1 cellular context compared by ENCODE assay signal in genomic region chr10:61460835-61461234, GRCh38.
TF ChIP-seq lines count a peak whose summit lies in the region.

No MANE protein-coding gene starts in this region.

TF ChIP-seq in K562, 482 proteins besides CTCF, POLR2A, EP300 and RAD21 (continued from another document):
- TF ChIP-seq SMAD3 (CRISPR knock-in tag; conservative IDR thresholded peaks at IDR 0.05) (no peak), ZNF175 (CRISPR knock-in tag; IDR thresholded peaks at IDR 0.05; ENCODE audit: low read depth) (0 out of 2 replicates have a peak, but pooled peaks have one; percentile 18), LCOR (CRISPR knock-in tag; IDR thresholded peaks at IDR 0.05) (0 out of 2 replicates have a peak, but pooled peaks have one; percentile 47), CREM (IDR thresholded peaks at IDR 0.05; ENCODE audit: low read depth) (no peak), TCF3 (CRISPR knock-in tag; IDR thresholded peaks at IDR 0.05) (peak; percentile 49; the same call in 1 of the 2 replicates), ETV1 (tag; conservative IDR thresholded peaks at IDR 0.05; ENCODE audit: low read depth) (peak; percentile 29; the same call in 1 of the 2 replicates), CBFA2T2 (conservative IDR thresholded peaks at IDR 0.05) (peak; percentile 69), DIDO1 (tag; IDR thresholded peaks at IDR 0.05; ENCODE audit: low read depth) (peak; percentile 60; the same call in 1 of the 2 replicates), L3MBTL2 (IDR thresholded peaks at IDR 0.05) (0 out of 2 replicates have a peak, but pooled peaks have one; percentile 33), TFAM (CRISPR knock-in tag; conservative IDR thresholded peaks at IDR 0.05) (no peak), KLF16 (IDR thresholded peaks at IDR 0.05) (0 out of 2 replicates have a peak, but pooled peaks have one; percentile 19), ARID1B (IDR thresholded peaks at IDR 0.05) (peak; percentile 72), MAZ (CRISPR knock-in tag; conservative IDR thresholded peaks at IDR 0.05 in 1 of 2, IDR thresholded peaks at IDR 0.05 in 1 of 2) (0 out of 4 replicates have a peak, but pooled peaks of 1 of the 2 experiments have one; percentile 32), HSF4 (CRISPR knock-in tag; IDR thresholded peaks at IDR 0.05; ENCODE audit: borderline replicate concordance) (no peak), CHD1 (IDR thresholded peaks at IDR 0.05; ENCODE audit: low read length) (no peak), SMAD4 (CRISPR knock-in tag; conservative IDR thresholded peaks at IDR 0.05) (0 out of 2 replicates have a peak, but pooled peaks have one; percentile 32), CEBPZ (IDR thresholded peaks at IDR 0.05; ENCODE audit: borderline replicate concordance, low read depth, low read length) (no peak), SMAD2 (IDR thresholded peaks at IDR 0.05; ENCODE audit: low read depth, low read length) (no peak), ZNF57 (CRISPR knock-in tag; IDR thresholded peaks at IDR 0.05) (no peak), SFPQ (IDR thresholded peaks at IDR 0.05; ENCODE audit: low read depth, low read length) (no peak), TEAD4 (IDR thresholded peaks at IDR 0.05; ENCODE audit: low read length) (0 out of 2 replicates have a peak, but pooled peaks have one; percentile 15), TEAD4 (CRISPR knock-in tag; IDR thresholded peaks at IDR 0.05; ENCODE audit: borderline replicate concordance) (no peak), NFATC3 (IDR thresholded peaks at IDR 0.05) (no peak), PYGO2 (tag; IDR thresholded peaks at IDR 0.05) (no peak), ZNF77 (CRISPR knock-in tag; IDR thresholded peaks at IDR 0.05) (no peak), POLR2AphosphoS2 (IDR thresholded peaks at IDR 0.05; ENCODE audit: low read length) (no peak), KDM5B (IDR thresholded peaks at IDR 0.05; ENCODE audit: insufficient replicate concordance, low read depth, low read length) (no peak), SMARCE1 (IDR thresholded peaks at IDR 0.05) (peak; percentile 24; the same call in 1 of the 2 replicates), ZFP36 (IDR thresholded peaks at IDR 0.05; ENCODE audit: low read depth, low read length, partially characterized antibody) (no peak), ZC3H4 (CRISPR knock-in tag; IDR thresholded peaks at IDR 0.05; ENCODE audit: borderline replicate concordance) (no peak), ZNF507 (tag; conservative IDR thresholded peaks at IDR 0.05) (no peak)
- TF ChIP-seq, protein P1, sequence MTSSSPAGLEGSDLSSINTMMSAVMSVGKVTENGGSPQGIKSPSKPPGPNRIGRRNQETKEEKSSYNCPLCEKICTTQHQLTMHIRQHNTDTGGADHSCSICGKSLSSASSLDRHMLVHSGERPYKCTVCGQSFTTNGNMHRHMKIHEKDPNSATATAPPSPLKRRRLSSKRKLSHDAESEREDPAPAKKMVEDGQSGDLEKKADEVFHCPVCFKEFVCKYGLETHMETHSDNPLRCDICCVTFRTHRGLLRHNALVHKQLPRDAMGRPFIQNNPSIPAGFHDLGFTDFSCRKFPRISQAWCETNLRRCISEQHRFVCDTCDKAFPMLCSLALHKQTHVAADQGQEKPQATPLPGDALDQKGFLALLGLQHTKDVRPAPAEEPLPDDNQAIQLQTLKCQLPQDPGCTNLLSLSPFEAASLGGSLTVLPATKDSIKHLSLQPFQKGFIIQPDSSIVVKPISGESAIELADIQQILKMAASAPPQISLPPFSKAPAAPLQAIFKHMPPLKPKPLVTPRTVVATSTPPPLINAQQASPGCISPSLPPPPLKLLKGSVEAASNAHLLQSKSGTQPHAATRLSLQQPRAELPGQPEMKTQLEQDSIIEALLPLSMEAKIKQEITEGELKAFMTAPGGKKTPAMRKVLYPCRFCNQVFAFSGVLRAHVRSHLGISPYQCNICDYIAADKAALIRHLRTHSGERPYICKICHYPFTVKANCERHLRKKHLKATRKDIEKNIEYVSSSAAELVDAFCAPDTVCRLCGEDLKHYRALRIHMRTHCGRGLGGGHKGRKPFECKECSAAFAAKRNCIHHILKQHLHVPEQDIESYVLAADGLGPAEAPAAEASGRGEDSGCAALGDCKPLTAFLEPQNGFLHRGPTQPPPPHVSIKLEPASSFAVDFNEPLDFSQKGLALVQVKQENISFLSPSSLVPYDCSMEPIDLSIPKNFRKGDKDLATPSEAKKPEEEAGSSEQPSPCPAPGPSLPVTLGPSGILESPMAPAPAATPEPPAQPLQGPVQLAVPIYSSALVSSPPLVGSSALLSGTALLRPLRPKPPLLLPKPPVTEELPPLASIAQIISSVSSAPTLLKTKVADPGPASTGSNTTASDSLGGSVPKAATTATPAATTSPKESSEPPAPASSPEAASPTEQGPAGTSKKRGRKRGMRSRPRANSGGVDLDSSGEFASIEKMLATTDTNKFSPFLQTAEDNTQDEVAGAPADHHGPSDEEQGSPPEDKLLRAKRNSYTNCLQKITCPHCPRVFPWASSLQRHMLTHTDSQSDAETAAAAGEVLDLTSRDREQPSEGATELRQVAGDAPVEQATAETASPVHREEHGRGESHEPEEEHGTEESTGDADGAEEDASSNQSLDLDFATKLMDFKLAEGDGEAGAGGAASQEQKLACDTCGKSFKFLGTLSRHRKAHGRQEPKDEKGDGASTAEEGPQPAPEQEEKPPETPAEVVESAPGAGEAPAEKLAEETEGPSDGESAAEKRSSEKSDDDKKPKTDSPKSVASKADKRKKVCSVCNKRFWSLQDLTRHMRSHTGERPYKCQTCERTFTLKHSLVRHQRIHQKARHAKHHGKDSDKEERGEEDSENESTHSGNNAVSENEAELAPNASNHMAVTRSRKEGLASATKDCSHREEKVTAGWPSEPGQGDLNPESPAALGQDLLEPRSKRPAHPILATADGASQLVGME (CRISPR knock-in tag; IDR thresholded peaks at IDR 0.05): peak; percentile 11; the same call in 1 of the 2 replicates
- TF ChIP-seq, protein P2, sequence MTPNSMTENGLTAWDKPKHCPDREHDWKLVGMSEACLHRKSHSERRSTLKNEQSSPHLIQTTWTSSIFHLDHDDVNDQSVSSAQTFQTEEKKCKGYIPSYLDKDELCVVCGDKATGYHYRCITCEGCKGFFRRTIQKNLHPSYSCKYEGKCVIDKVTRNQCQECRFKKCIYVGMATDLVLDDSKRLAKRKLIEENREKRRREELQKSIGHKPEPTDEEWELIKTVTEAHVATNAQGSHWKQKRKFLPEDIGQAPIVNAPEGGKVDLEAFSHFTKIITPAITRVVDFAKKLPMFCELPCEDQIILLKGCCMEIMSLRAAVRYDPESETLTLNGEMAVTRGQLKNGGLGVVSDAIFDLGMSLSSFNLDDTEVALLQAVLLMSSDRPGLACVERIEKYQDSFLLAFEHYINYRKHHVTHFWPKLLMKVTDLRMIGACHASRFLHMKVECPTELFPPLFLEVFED (CRISPR knock-in tag; conservative IDR thresholded peaks at IDR 0.05): 0 out of 2 replicates have a peak, but pooled peaks have one; percentile 32
- TF ChIP-seq, protein P3, sequence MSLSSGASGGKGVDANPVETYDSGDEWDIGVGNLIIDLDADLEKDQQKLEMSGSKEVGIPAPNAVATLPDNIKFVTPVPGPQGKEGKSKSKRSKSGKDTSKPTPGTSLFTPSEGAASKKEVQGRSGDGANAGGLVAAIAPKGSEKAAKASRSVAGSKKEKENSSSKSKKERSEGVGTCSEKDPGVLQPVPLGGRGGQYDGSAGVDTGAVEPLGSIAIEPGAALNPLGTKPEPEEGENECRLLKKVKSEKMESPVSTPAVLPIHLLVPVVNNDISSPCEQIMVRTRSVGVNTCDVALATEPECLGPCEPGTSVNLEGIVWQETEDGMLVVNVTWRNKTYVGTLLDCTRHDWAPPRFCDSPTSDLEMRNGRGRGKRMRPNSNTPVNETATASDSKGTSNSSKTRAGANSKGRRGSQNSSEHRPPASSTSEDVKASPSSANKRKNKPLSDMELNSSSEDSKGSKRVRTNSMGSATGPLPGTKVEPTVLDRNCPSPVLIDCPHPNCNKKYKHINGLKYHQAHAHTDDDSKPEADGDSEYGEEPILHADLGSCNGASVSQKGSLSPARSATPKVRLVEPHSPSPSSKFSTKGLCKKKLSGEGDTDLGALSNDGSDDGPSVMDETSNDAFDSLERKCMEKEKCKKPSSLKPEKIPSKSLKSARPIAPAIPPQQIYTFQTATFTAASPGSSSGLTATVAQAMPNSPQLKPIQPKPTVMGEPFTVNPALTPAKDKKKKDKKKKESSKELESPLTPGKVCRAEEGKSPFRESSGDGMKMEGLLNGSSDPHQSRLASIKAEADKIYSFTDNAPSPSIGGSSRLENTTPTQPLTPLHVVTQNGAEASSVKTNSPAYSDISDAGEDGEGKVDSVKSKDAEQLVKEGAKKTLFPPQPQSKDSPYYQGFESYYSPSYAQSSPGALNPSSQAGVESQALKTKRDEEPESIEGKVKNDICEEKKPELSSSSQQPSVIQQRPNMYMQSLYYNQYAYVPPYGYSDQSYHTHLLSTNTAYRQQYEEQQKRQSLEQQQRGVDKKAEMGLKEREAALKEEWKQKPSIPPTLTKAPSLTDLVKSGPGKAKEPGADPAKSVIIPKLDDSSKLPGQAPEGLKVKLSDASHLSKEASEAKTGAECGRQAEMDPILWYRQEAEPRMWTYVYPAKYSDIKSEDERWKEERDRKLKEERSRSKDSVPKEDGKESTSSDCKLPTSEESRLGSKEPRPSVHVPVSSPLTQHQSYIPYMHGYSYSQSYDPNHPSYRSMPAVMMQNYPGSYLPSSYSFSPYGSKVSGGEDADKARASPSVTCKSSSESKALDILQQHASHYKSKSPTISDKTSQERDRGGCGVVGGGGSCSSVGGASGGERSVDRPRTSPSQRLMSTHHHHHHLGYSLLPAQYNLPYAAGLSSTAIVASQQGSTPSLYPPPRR (CRISPR knock-in tag; IDR thresholded peaks at IDR 0.05; ENCODE audit: borderline replicate concordance): no peak
- TF ChIP-seq, protein P4, sequence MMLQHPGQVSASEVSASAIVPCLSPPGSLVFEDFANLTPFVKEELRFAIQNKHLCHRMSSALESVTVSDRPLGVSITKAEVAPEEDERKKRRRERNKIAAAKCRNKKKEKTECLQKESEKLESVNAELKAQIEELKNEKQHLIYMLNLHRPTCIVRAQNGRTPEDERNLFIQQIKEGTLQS (IDR thresholded peaks at IDR 0.05): peak; percentile 56; the same call in 1 of the 2 replicates
- TF ChIP-seq, protein P4 (CRISPR knock-in tag; conservative IDR thresholded peaks at IDR 0.05): no peak
